9 cellular contexts compared by ENCODE assay signal in the genomic region with DNA sequence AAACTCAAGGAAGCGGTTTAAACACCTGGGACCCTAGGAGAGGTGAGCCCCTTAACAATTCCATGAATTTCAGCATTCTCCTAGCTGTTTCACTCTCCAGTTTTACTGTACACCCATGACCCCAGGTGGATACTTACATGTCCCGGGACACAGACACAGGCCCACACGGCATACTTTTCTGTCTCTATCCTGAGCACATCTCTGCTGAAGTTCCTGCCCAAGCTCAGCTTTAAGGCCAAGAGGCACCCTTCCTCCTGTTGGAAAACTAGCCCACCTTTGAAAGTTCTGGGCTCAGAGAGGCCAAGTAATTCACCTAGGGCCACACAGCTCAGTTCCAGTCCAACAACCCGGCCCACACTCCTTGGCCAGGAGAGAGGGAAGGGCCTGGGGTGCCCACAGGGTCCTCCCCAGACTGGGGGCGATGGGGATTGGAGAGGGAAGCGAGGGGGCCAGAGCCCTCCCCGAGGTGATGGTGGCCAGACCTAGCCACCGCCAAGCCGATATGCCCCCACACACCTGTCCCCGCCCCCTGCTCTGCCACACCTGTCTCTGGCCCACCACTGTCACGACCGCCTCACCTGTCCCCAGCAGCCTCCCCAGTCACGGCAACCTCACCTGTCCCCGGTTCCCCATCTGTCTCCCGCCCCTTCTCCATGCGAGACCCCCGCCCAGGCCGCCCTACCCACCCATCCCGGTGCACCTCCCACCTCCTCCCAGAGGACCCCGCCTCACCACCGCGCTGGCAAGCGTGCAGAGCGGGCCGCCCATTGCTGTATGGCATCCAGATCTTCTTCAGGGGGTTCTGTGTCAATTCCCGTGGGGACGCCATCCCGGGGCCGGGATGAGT. TPM values are rescaled to one million over a fixed set of nuclear protein-coding genes. Genes with fewer than 3 reads are reported as not detected.
DNase-seq lines count a peak whose midpoint lies in the region; ATAC-seq and FAIRE-seq lines count a peak whose summit lies in the region.
"Had no signal": no experiment of that assay in that cellular context is flagged by ENCODE, and none has a peak within 500 bp of the region (broad histone marks: within the 10 kb centered on the region; RNA-seq: fewer than 3 reads in every experiment).

No MANE protein-coding gene starts in this region.

- peaks cover 64% of the 10 kb centered on the region for H3K4me1 Mint-ChIP-seq in activated CD8-positive, alpha-beta T cell treated with anti-CD3 and anti-CD28 coated beads, Interleukin-2, amount 10 ng/mL, durations not matched to agents 7 days and 5 days (ENCODE audit: low read depth)

- peak overlapping the region; percentile 85 for H3K4me3 Mint-ChIP-seq in activated CD8-positive, alpha-beta T cell treated with anti-CD3 and anti-CD28 coated beads, Interleukin-2, amount 10 ng/mL, durations not matched to agents 7 days and 5 days

- no peaks in the 10 kb centered on the region for H3K27me3 ChIP-seq in iPS-20b (ENCODE audit: insufficient read depth, low read length)

- peaks cover 3% of the 10 kb centered on the region for H3K4me1 ChIP-seq in iPS-20b (ENCODE audit: insufficient read depth, low read length)

- H3K9me3 ChIP-seq in iPS-20b (ENCODE audit: insufficient read depth, low read depth, low read length): no peaks in the 10 kb centered on the region

- no peak for ATAC-seq in activated CD8-positive, alpha-beta T cell treated with anti-CD3 and anti-CD28 coated beads, Interleukin-2, amount 10 ng/mL, durations not matched to agents 7 days and 5 days
- ATAC-seq in HG03520 (IDR thresholded peaks at IDR 0.05; ENCODE audit: unreplicated experiment): no peak
- ATAC-seq in HG03108 (IDR thresholded peaks at IDR 0.05; ENCODE audit: unreplicated experiment): no peak

- CTCF ChIA-PET in activated CD8-positive, alpha-beta T cell treated with anti-CD3 and anti-CD28 coated beads, Interleukin-2, amount 10 ng/mL, durations not matched to agents 7 days and 5 days (lab: Charles Lee): interaction anchor here (0.6 to 15.5 kb wide), 14 partner anchors 7 to 315 kb away, joined by 3 to 179 read pairs (median 5); a partner anchor contains a TSS

- FAIRE-seq in urothelium cell line (lab: Jason Lieb, UNC): no peak

- H3K27ac ChIP-seq in iPS-20b (ENCODE audit: low read length) (peak overlapping the region; percentile 25), substantia nigra (ENCODE audit: low read depth, low read length, poor library complexity, severe bottlenecking) (peak overlapping the region; percentile 76)

- peaks cover 3% of the 10 kb centered on the region for H3K27me3 Mint-ChIP-seq in activated CD8-positive, alpha-beta T cell treated with anti-CD3 and anti-CD28 coated beads, Interleukin-2, amount 10 ng/mL, durations not matched to agents 7 days and 5 days (ENCODE audit: low read depth)

- POLR2A ChIA-PET in activated CD8-positive, alpha-beta T cell treated with anti-CD3 and anti-CD28 coated beads, Interleukin-2, amount 10 ng/mL, durations not matched to agents 7 days and 5 days (lab: Charles Lee): interaction anchor here (0.9 to 1.9 kb wide), 6 partner anchors 15 to 256 kb away, joined by 3 to 4 read pairs (median 4); a partner anchor contains a TSS

- H3K9me3 Mint-ChIP-seq in activated CD8-positive, alpha-beta T cell treated with anti-CD3 and anti-CD28 coated beads, Interleukin-2, amount 10 ng/mL, durations not matched to agents 7 days and 5 days (ENCODE audit: insufficient read depth): no peaks in the 10 kb centered on the region

- H3K9ac ChIP-seq in iPS-20b (ENCODE audit: low read depth, low read length): peak overlapping the region; percentile 51; the same call in 1 of the 2 replicates

- peak overlapping the region; percentile 88 for H3K4me3 ChIP-seq in iPS-20b (ENCODE audit: low read length)

- H3K36me3 ChIP-seq in iPS-20b (ENCODE audit: insufficient read depth, low read depth, low read length): 0 out of 2 replicates have a peak, but pooled peaks cover 4% of the 10 kb centered on the region

- H3K36me3 Mint-ChIP-seq in activated CD8-positive, alpha-beta T cell treated with anti-CD3 and anti-CD28 coated beads, Interleukin-2, amount 10 ng/mL, durations not matched to agents 7 days and 5 days (ENCODE audit: low read depth): peaks cover 19% of the 10 kb centered on the region

- DNase-seq in activated CD4-positive, alpha-beta T cell treated with anti-CD3 and anti-CD28 coated beads for 48 hours: peak; percentile 25
- no peak for DNase-seq in activated CD4-positive, alpha-beta T cell treated with anti-CD3 and anti-CD28 coated beads, Interleukin-2, amount 50 U/mL, for 1 hour
- no peak for DNase-seq in activated CD8-positive, alpha-beta T cell treated with anti-CD3 and anti-CD28 coated beads, Interleukin-2, amount 10 ng/mL, durations not matched to agents 7 days and 5 days
- peak in 3 of 49 donors; percentile 59 to 69 (median 65) for DNase-seq in substantia nigra (lab: John Stamatoyannopoulos, UW)
- DNase-seq in urothelium cell line (ENCODE audit: low spot score): no peak

- H3K27ac Mint-ChIP-seq in activated CD8-positive, alpha-beta T cell treated with anti-CD3 and anti-CD28 coated beads, Interleukin-2, amount 10 ng/mL, durations not matched to agents 7 days and 5 days: peak overlapping the region; percentile 83

RNA-seq across cellular contexts. Expression of a gene that starts 0.4 kb away (rescaled TPM):
- 10 to 100 TPM; 42.8 to 49.1 TPM for total RNA-seq in activated CD8-positive, alpha-beta T cell treated with anti-CD3 and anti-CD28 coated beads, Interleukin-2, amount 10 ng/mL, durations not matched to agents 7 days and 5 days

RNA-seq across cellular contexts. Expression of a gene that starts 7.4 kb away (rescaled TPM):
- not detected for total RNA-seq in activated CD8-positive, alpha-beta T cell treated with anti-CD3 and anti-CD28 coated beads, Interleukin-2, amount 10 ng/mL, durations not matched to agents 7 days and 5 days
- total RNA-seq: NCI-H460 had no signal

RNA-seq across cellular contexts. Expression of a gene that starts 39.0 kb away (rescaled TPM):
- total RNA-seq in activated CD8-positive, alpha-beta T cell treated with anti-CD3 and anti-CD28 coated beads, Interleukin-2, amount 10 ng/mL, durations not matched to agents 7 days and 5 days: 1 to 10 TPM; 1.2 to 1.6 TPM

RNA-seq across cellular contexts. Expression of a gene that starts 52.2 kb away (rescaled TPM):
- 100 to 1,000 TPM; 195 to 201 TPM for total RNA-seq in activated CD8-positive, alpha-beta T cell treated with anti-CD3 and anti-CD28 coated beads, Interleukin-2, amount 10 ng/mL, durations not matched to agents 7 days and 5 days

RNA-seq across cellular contexts. Expression of a gene that starts 53.3 kb away (rescaled TPM):
- total RNA-seq in activated CD8-positive, alpha-beta T cell treated with anti-CD3 and anti-CD28 coated beads, Interleukin-2, amount 10 ng/mL, durations not matched to agents 7 days and 5 days: 100 to 1,000 TPM; 196 to 202 TPM
